In genomic region chr3:149120051-149120972, GRCh38 we compare ENCODE assay signal across 7 cellular contexts. TPM values are rescaled to one million over a fixed set of nuclear protein-coding genes. Genes with fewer than 3 reads are reported as not detected.
A peak's percentile ranks its signal among the peaks of the same experiment; 100 is the strongest.
DNase-seq lines count a peak whose midpoint lies in the region; ATAC-seq and TF ChIP-seq lines count a peak whose summit lies in the region.

No MANE protein-coding gene starts in this region.

- no peaks in the 10 kb centered on the region for H3K9me2 ChIP-seq in neural cell (ENCODE audit: insufficient read depth, low read length)

- intact Hi-C loops in esophagus squamous epithelium (cut with DNase I) = no loop called here

- no peaks in the 10 kb centered on the region for H3F3A ChIP-seq in neural cell (ENCODE audit: insufficient read depth, low read length, poor library complexity, severe bottlenecking)

- H3K4me2 ChIP-seq in neural cell (ENCODE audit: low read length) = no peak overlapping the region

- WGBS in esophagus squamous epithelium, 2 donors = 17 to 22% methylated on average over 6 to 7 of the region's 7 CpGs

- peak; percentile 81 for TF ChIP-seq RAD21 in neural cell (conservative IDR thresholded peaks at IDR 0.05)

- TF ChIP-seq EP300 in neural cell (conservative IDR thresholded peaks at IDR 0.05; ENCODE audit: poor library complexity, severe bottlenecking) = no peak

- H3K27ac ChIP-seq in esophagus squamous epithelium (no peak overlapping the region), neural cell (ENCODE audit: low read length) (no peak overlapping the region)

- no peaks in the 10 kb centered on the region for H3K79me2 ChIP-seq in neural cell (replicated peaks; ENCODE audit: insufficient read depth, low read length)

- peak; percentile 11 for DNase-seq in GF-D8 (lab: John Stamatoyannopoulos, UW)
- DNase-seq in H7 = peak; percentile 70
- peak; percentile 33 to 84 (median 67) for DNase-seq in NCI-H1417 (lab: John Stamatoyannopoulos, UW)
- no peak for DNase-seq in esophagus squamous epithelium (lab: John Stamatoyannopoulos, UW)

- H3K36me3 ChIP-seq in H7 (replicated peaks; ENCODE audit: control insufficient read depth, insufficient read depth, low read length) (no peaks in the 10 kb centered on the region), esophagus squamous epithelium (no peaks in the 10 kb centered on the region), neural cell (ENCODE audit: insufficient read depth, low read length) (no peaks in the 10 kb centered on the region)

- TF ChIP-seq CTCF in esophagus squamous epithelium (IDR thresholded peaks at IDR 0.05) (peak; percentile 40 to 64 (median 60)), neural cell (IDR thresholded peaks at IDR 0.05; ENCODE audit: poor library complexity, severe bottlenecking) (peak; percentile 77)

- no peak overlapping the region for H2AFZ ChIP-seq in neural cell (ENCODE audit: low read depth, low read length)

- H3K4me3 ChIP-seq in H7 (ENCODE audit: insufficient read depth, low read depth, low read length) (no peak overlapping the region), esophagus squamous epithelium (no peak overlapping the region), neural cell (ENCODE audit: low read length) (no peak overlapping the region)

- H3K9ac ChIP-seq in neural cell (ENCODE audit: low read length) = no peak overlapping the region

- no peaks in the 10 kb centered on the region for H3K9me3 ChIP-seq in esophagus squamous epithelium
- H3K9me3 ChIP-seq in neural cell (ENCODE audit: low read length) = no peaks in the 10 kb centered on the region

- no peaks in the 10 kb centered on the region for H4K20me1 ChIP-seq in neural cell (ENCODE audit: insufficient read depth)

- no peak for TF ChIP-seq POLR2A in esophagus squamous epithelium (IDR thresholded peaks at IDR 0.05)

- ATAC-seq in SK-N-SH treated with all-trans-retinoic acid at 6 μM for 48 hours (peak; percentile 96), HG03039 (IDR thresholded peaks at IDR 0.05; ENCODE audit: unreplicated experiment) (no peak)

- H3K27me3 ChIP-seq in H7 (ENCODE audit: control insufficient read depth, insufficient read depth, low read length) (no peaks in the 10 kb centered on the region), esophagus squamous epithelium (no peaks in the 10 kb centered on the region), neural cell (ENCODE audit: insufficient read depth, low read depth, low read length) (no peaks in the 10 kb centered on the region)

- H3K4me1 ChIP-seq in esophagus squamous epithelium = no peaks in the 10 kb centered on the region

TF ChIP-seq in SK-N-SH treated with all-trans-retinoic acid at 6 μM for 48 hours, 23 proteins besides CTCF, POLR2A, EP300 and RAD21 (continues in another document):
- TF ChIP-seq CREB5 (CRISPR knock-in tag; IDR thresholded peaks at IDR 0.05; ENCODE audit: low read depth) (no peak), BACH2 (CRISPR knock-in tag; IDR thresholded peaks at IDR 0.05; ENCODE audit: borderline replicate concordance) (no peak), ZFP3 (CRISPR knock-in tag; IDR thresholded peaks at IDR 0.05) (no peak), POU6F1 (CRISPR knock-in tag; IDR thresholded peaks at IDR 0.05; ENCODE audit: borderline replicate concordance, low read depth) (no peak), PPARA (CRISPR knock-in tag; IDR thresholded peaks at IDR 0.05; ENCODE audit: borderline replicate concordance) (no peak), SNAI2 (CRISPR knock-in tag; IDR thresholded peaks at IDR 0.05) (no peak), ZFP30 (CRISPR knock-in tag; IDR thresholded peaks at IDR 0.05) (no peak), OSR1 (CRISPR knock-in tag; IDR thresholded peaks at IDR 0.05) (no peak)

TF ChIP-seq in neural cell, 6 proteins besides CTCF, POLR2A, EP300 and RAD21:
- TF ChIP-seq SMC3 (conservative IDR thresholded peaks at IDR 0.05; ENCODE audit: poor library complexity) (peak; percentile 83), MXI1 (conservative IDR thresholded peaks at IDR 0.05; ENCODE audit: poor library complexity, severe bottlenecking) (no peak)

RNA-seq across cellular contexts. Expression of gene HPS3, which starts 9.1 kb away (rescaled TPM):
- 0.14 and 0.15 TPM in 2 replicates for total RNA-seq in H7 (2014; rRNA removed; shearing (Covaris generic))
- total RNA-seq in esophagus squamous epithelium = 10 to 100 TPM in 2 of 4 donors, 1 to 10 TPM in 2; 4.3 to 11.8 (median 9.7) TPM
- 15.6 and 17.1 TPM in 2 replicates for polyA plus RNA-seq in neural cell
- polyA minus RNA-seq in neural cell = 20.6 and 23.1 TPM in 2 replicates

RNA-seq across cellular contexts. Expression of gene HLTF, which starts 34.0 kb away (rescaled TPM):
- 48.6 and 74.2 TPM in 2 replicates for total RNA-seq in H7 (2014; rRNA removed; shearing (Covaris generic))
- 10 to 100 TPM in 2 of 4 donors, 1 to 10 TPM in 2; 5.2 to 12.4 (median 8.1) TPM for total RNA-seq in esophagus squamous epithelium
- polyA plus RNA-seq in neural cell = 108 and 164 TPM in 2 replicates
- 174 and 192 TPM in 2 replicates for polyA minus RNA-seq in neural cell
